1 cellular context compared by ENCODE assay signal in genomic region chr2:62456721-62457539, GRCh38.
TF ChIP-seq lines count a peak whose summit lies in the region.

No MANE protein-coding gene starts in this region.

TF ChIP-seq in HepG2, 621 proteins besides CTCF, POLR2A, EP300 and RAD21 (continued from another document and continues in another):
- TF ChIP-seq PRDM4 (CRISPR knock-in tag; IDR thresholded peaks at IDR 0.05; ENCODE audit: borderline replicate concordance) (no peak), ZNF543 (CRISPR knock-in tag; IDR thresholded peaks at IDR 0.05) (peak; percentile 78; the same call in 1 of the 2 replicates), STAG1 (CRISPR knock-in tag; IDR thresholded peaks at IDR 0.05) (peak; percentile 100), ZNF879 (CRISPR knock-in tag; IDR thresholded peaks at IDR 0.05) (peak; percentile 95; the same call in 1 of the 2 replicates), HOXA7 (CRISPR knock-in tag; IDR thresholded peaks at IDR 0.05) (no peak), ZBTB46 (CRISPR knock-in tag; IDR thresholded peaks at IDR 0.05; ENCODE audit: borderline replicate concordance) (peak; percentile 70), ZNF781 (CRISPR knock-in tag; IDR thresholded peaks at IDR 0.05; ENCODE audit: borderline replicate concordance, not compliant biosample characterization) (no peak), ZNF460 (CRISPR knock-in tag; IDR thresholded peaks at IDR 0.05; ENCODE audit: borderline replicate concordance) (no peak; the same call in 1 of the 2 replicates), HNRNPUL1 (IDR thresholded peaks at IDR 0.05; ENCODE audit: low read depth, low read length) (0 out of 2 replicates have a peak, but pooled peaks have one; percentile 54), ZGPAT (CRISPR knock-in tag; IDR thresholded peaks at IDR 0.05) (peak; percentile 95), JARID2 (CRISPR knock-in tag; IDR thresholded peaks at IDR 0.05; ENCODE audit: insufficient replicate concordance) (no peak), KIAA2018 (CRISPR knock-in tag; IDR thresholded peaks at IDR 0.05; ENCODE audit: borderline replicate concordance) (0 out of 2 replicates have a peak, but pooled peaks have one; percentile 48), ZMYM4 (CRISPR knock-in tag; IDR thresholded peaks at IDR 0.05) (peak; percentile 96), ZNF607 (CRISPR knock-in tag; IDR thresholded peaks at IDR 0.05; ENCODE audit: borderline replicate concordance) (no peak; the same call in 1 of the 2 replicates), ZNF446 (CRISPR knock-in tag; IDR thresholded peaks at IDR 0.05) (no peak), MLXIP (CRISPR knock-in tag; IDR thresholded peaks at IDR 0.05; ENCODE audit: borderline replicate concordance) (0 out of 2 replicates have a peak, but pooled peaks have one; percentile 35), TEAD2 (CRISPR knock-in tag; IDR thresholded peaks at IDR 0.05) (no peak), KDM3A (CRISPR knock-in tag; IDR thresholded peaks at IDR 0.05; ENCODE audit: low read depth) (peak; percentile 97), ZNF253 (CRISPR knock-in tag; IDR thresholded peaks at IDR 0.05; ENCODE audit: borderline replicate concordance) (0 out of 2 replicates have a peak, but pooled peaks have one; percentile 77), GPN1 (CRISPR knock-in tag; IDR thresholded peaks at IDR 0.05; ENCODE audit: borderline replicate concordance) (no peak), ZNF639 (CRISPR knock-in tag; conservative IDR thresholded peaks at IDR 0.05) (no peak), GATA4 (IDR thresholded peaks at IDR 0.05; ENCODE audit: borderline replicate concordance, low read depth) (no peak), PLRG1 (conservative IDR thresholded peaks at IDR 0.05) (no peak), ZNF296 (CRISPR knock-in tag; conservative IDR thresholded peaks at IDR 0.05) (no peak), TFE3 (CRISPR knock-in tag; IDR thresholded peaks at IDR 0.05) (no peak), HMG20B (CRISPR knock-in tag; conservative IDR thresholded peaks at IDR 0.05) (no peak), SSRP1 (CRISPR knock-in tag; IDR thresholded peaks at IDR 0.05) (no peak), ZFYVE20 (CRISPR knock-in tag; IDR thresholded peaks at IDR 0.05; ENCODE audit: borderline replicate concordance, low read depth) (no peak; the same call in 1 of the 2 replicates), ZNF550 (CRISPR knock-in tag; IDR thresholded peaks at IDR 0.05; ENCODE audit: borderline replicate concordance) (no peak; the same call in 1 of the 2 replicates), BORCS8-MEF2B (CRISPR knock-in tag; IDR thresholded peaks at IDR 0.05) (no peak; the same call in 1 of the 2 replicates), ZNF275 (CRISPR knock-in tag; IDR thresholded peaks at IDR 0.05; ENCODE audit: borderline replicate concordance) (peak; percentile 82), AGO2 (optimal IDR thresholded peaks at IDR 0.05; ENCODE audit: low read depth, low read length) (peak; percentile 83), MAF1 (CRISPR knock-in tag; IDR thresholded peaks at IDR 0.05; ENCODE audit: borderline replicate concordance) (peak; percentile 66; the same call in 1 of the 2 replicates)
